Comparison of ENCODE assay signal across 7 cellular contexts in genomic region chr2:89213151-89213550, GRCh38.
DNase-seq lines count a peak whose midpoint lies in the region; ATAC-seq, FAIRE-seq and TF ChIP-seq lines count a peak whose summit lies in the region.
"Not testable (repeated sequence)": the region's sequence is repeated elsewhere in the genome, so short reads cannot be mapped to it uniquely, and the experiment has no call there.

No MANE protein-coding gene starts in this region.

- DNase-seq in GM12865 (ENCODE audit: low read depth) (peak; percentile 5), NB4 (ENCODE audit: low read depth) (peak; percentile 63), bronchial epithelial cell (ENCODE audit: low read depth) (peak; percentile 29), left ventricle myocardium superior (peak; percentile 36)
- not testable (repeated sequence) for DNase-seq in T-helper 17 cell; naive thymus-derived CD4-positive, alpha-beta T cell

- TF ChIP-seq POLR2A in NB4 (IDR thresholded peaks at IDR 0.05; ENCODE audit: extremely low read depth, insufficient read length), result not testable (repeated sequence)

- not testable (repeated sequence) for FAIRE-seq in bronchial epithelial cell (lab: Jason Lieb, UNC)

- POLR2A ChIA-PET in naive thymus-derived CD4-positive, alpha-beta T cell (lab: Charles Lee), result not testable (repeated sequence)

- not testable (repeated sequence) for H3K27ac Mint-ChIP-seq in T-helper 17 cell; naive thymus-derived CD4-positive, alpha-beta T cell

- not testable (repeated sequence) for H3K4me1 ChIP-seq in naive thymus-derived CD4-positive, alpha-beta T cell (ENCODE audit: control insufficient read depth in 2 of 2, insufficient read depth in 2 of 2, low read length in 2 of 2)

- ATAC-seq in HG02852 (IDR thresholded peaks at IDR 0.05; ENCODE audit: unreplicated experiment), result peak; percentile 57
- peak; percentile 68 for ATAC-seq in T-helper 17 cell
- peak; percentile 44 for ATAC-seq in left ventricle myocardium superior
- ATAC-seq in naive thymus-derived CD4-positive, alpha-beta T cell, result peak; percentile 71

- H3K27ac ChIP-seq in naive thymus-derived CD4-positive, alpha-beta T cell (ENCODE audit: low read depth, low read length), result not testable (repeated sequence)

- H3K36me3 ChIP-seq in bronchial epithelial cell (ENCODE audit: control insufficient read depth, insufficient read depth, low read length); naive thymus-derived CD4-positive, alpha-beta T cell (ENCODE audit: control insufficient read depth in 2 of 3, insufficient read depth in 3 of 3, low read length in 3 of 3): not testable (repeated sequence)

- not testable (repeated sequence) for H3K9me3 ChIP-seq in T-helper 17 cell (ENCODE audit: control insufficient read depth, low read length, poor library complexity, severe bottlenecking); naive thymus-derived CD4-positive, alpha-beta T cell (ENCODE audit: control insufficient read depth in 2 of 3, low read length in 3 of 3)

- H3K27me3 ChIP-seq in bronchial epithelial cell (ENCODE audit: control insufficient read depth, insufficient read depth, low read length); naive thymus-derived CD4-positive, alpha-beta T cell (ENCODE audit: control insufficient read depth in 2 of 2, insufficient read depth in 2 of 2, low read length in 2 of 2): not testable (repeated sequence)

- CTCF ChIA-PET in naive thymus-derived CD4-positive, alpha-beta T cell (lab: Charles Lee), result not testable (repeated sequence)

- not testable (repeated sequence) for TF ChIP-seq CTCF in GM12865 (IDR thresholded peaks at IDR 0.05; ENCODE audit: insufficient read depth, low read depth, low read length, missing control alignments); NB4 (IDR thresholded peaks at IDR 0.05; ENCODE audit: low read depth, low read length); bronchial epithelial cell (IDR thresholded peaks at IDR 0.05; ENCODE audit: insufficient read depth, low read length, severe bottlenecking)

- H3K9me3 Mint-ChIP-seq in naive thymus-derived CD4-positive, alpha-beta T cell, result peaks cover 0 to 19% (median 2%) of the 10 kb centered on the region in 11 donors

- H3K27me3 Mint-ChIP-seq in T-helper 17 cell, result not testable (repeated sequence)
- H3K27me3 Mint-ChIP-seq in naive thymus-derived CD4-positive, alpha-beta T cell, result peaks cover 3 to 15% (median 8%) of the 10 kb centered on the region in 5 donors

- H3K4me3 ChIP-seq in GM12865 (ENCODE audit: low read depth, low read length); NB4 (ENCODE audit: low read depth, low read length); bronchial epithelial cell (ENCODE audit: low read depth, low read length); naive thymus-derived CD4-positive, alpha-beta T cell (ENCODE audit: low read length): not testable (repeated sequence)

- H3K4me3 Mint-ChIP-seq in T-helper 17 cell; naive thymus-derived CD4-positive, alpha-beta T cell: not testable (repeated sequence)

- H3K36me3 Mint-ChIP-seq in T-helper 17 cell (ENCODE audit: low read depth); naive thymus-derived CD4-positive, alpha-beta T cell: not testable (repeated sequence)

- H3K4me1 Mint-ChIP-seq in T-helper 17 cell; naive thymus-derived CD4-positive, alpha-beta T cell: not testable (repeated sequence)

- intact Hi-C loops in left ventricle myocardium superior (cut with micrococcal nuclease); naive thymus-derived CD4-positive, alpha-beta T cell (cut with micrococcal nuclease): not testable (repeated sequence)
